Comparison of ENCODE assay signal across 1 cellular context in genomic region chr21:33641339-33642026, GRCh38.
TF ChIP-seq lines count a peak whose summit lies in the region.

TSS of gene CRYZL1 (minus strand) at chr21:33641741. CDS start at chr21:33631551, 10,190 bp downstream.

TF ChIP-seq in HEK293, 187 proteins besides CTCF, POLR2A, EP300 and RAD21 (continued from another document and continues in another):
- TF ChIP-seq ZNF639 (tag by site-specific recombination; IDR thresholded peaks at IDR 0.05) (peak; percentile 85), ZNF335 (tag by site-specific recombination; conservative IDR thresholded peaks at IDR 0.05) (peak; percentile 57; the same call in 1 of the 2 replicates), ZNF624 (tag by site-specific recombination; IDR thresholded peaks at IDR 0.05) (0 out of 2 replicates have a peak, but pooled peaks have one; percentile 39), ZNF18 (tag by site-specific recombination; IDR thresholded peaks at IDR 0.05) (0 out of 2 replicates have a peak, but pooled peaks have one; percentile 29), ZNF623 (tag by site-specific recombination; IDR thresholded peaks at IDR 0.05) (no peak; the same call in 1 of the 2 replicates), ZNF529 (tag by site-specific recombination; IDR thresholded peaks at IDR 0.05; ENCODE audit: insufficient replicate concordance) (peak; percentile 2), ZNF561 (tag by site-specific recombination; IDR thresholded peaks at IDR 0.05; ENCODE audit: borderline replicate concordance) (peak; percentile 93), ZNF585B (tag by site-specific recombination; IDR thresholded peaks at IDR 0.05) (no peak), ZNF658 (tag by site-specific recombination; IDR thresholded peaks at IDR 0.05) (no peak), PRDM6 (tag by site-specific recombination; IDR thresholded peaks at IDR 0.05) (peak; percentile 10; the same call in 1 of the 2 replicates), OSR2 (tag by site-specific recombination; IDR thresholded peaks at IDR 0.05) (peak; percentile 36; the same call in 1 of the 2 replicates), ZNF610 (tag by site-specific recombination; IDR thresholded peaks at IDR 0.05; ENCODE audit: borderline replicate concordance) (peak; percentile 61; the same call in 1 of the 2 replicates), ZSCAN4 (tag by site-specific recombination; IDR thresholded peaks at IDR 0.05) (peak; percentile 40; the same call in 1 of the 2 replicates), ZNF843 (tag by site-specific recombination; IDR thresholded peaks at IDR 0.05) (no peak), ZNF10 (tag by site-specific recombination; IDR thresholded peaks at IDR 0.05) (peak; percentile 97), ZFP69B (tag by site-specific recombination; IDR thresholded peaks at IDR 0.05) (peak; percentile 53; the same call in 1 of the 2 replicates), ZNF248 (tag by site-specific recombination; IDR thresholded peaks at IDR 0.05) (no peak), ZNF830 (tag by site-specific recombination; IDR thresholded peaks at IDR 0.05; ENCODE audit: low read depth) (no peak), KLF7 (tag by site-specific recombination; IDR thresholded peaks at IDR 0.05; ENCODE audit: borderline replicate concordance) (peak; percentile 59), ZNF121 (tag by site-specific recombination; IDR thresholded peaks at IDR 0.05) (peak; percentile 60; the same call in 1 of the 2 replicates), ZNF707 (tag by site-specific recombination; IDR thresholded peaks at IDR 0.05) (0 out of 2 replicates have a peak, but pooled peaks have one; percentile 30), KLF8 (tag by site-specific recombination; IDR thresholded peaks at IDR 0.05) (peak; percentile 97; the same call in 1 of the 2 replicates), ZNF600 (tag by site-specific recombination; IDR thresholded peaks at IDR 0.05) (peak; percentile 85), ZNF423 (tag by site-specific recombination; IDR thresholded peaks at IDR 0.05) (no peak), GLI4 (tag by site-specific recombination; IDR thresholded peaks at IDR 0.05) (no peak), KLF1 (tag by site-specific recombination; IDR thresholded peaks at IDR 0.05) (peak; percentile 93), BCL11B (tag by site-specific recombination; IDR thresholded peaks at IDR 0.05; ENCODE audit: low read depth) (peak; percentile 17; the same call in 1 of the 2 replicates), ATF2 (tag by site-specific recombination; IDR thresholded peaks at IDR 0.05; ENCODE audit: low read depth) (no peak), ZBTB8A (tag by site-specific recombination; IDR thresholded peaks at IDR 0.05) (peak; percentile 34), TRIM28 (IDR thresholded peaks at IDR 0.05; ENCODE audit: borderline replicate concordance, low read length) (peak; percentile 94), SP3 (tag by site-specific recombination; IDR thresholded peaks at IDR 0.05) (peak; percentile 99), ZSCAN23 (tag by site-specific recombination; IDR thresholded peaks at IDR 0.05) (0 out of 2 replicates have a peak, but pooled peaks have one; percentile 93), ZNF660 (tag by site-specific recombination; IDR thresholded peaks at IDR 0.05) (peak; percentile 56; the same call in 1 of the 2 replicates), TSHZ1 (tag by site-specific recombination; IDR thresholded peaks at IDR 0.05; ENCODE audit: borderline replicate concordance) (no peak), ZEB2 (tag by site-specific recombination; IDR thresholded peaks at IDR 0.05) (peak; percentile 75; the same call in 1 of the 2 replicates), ZBTB48 (tag by site-specific recombination; IDR thresholded peaks at IDR 0.05) (peak; percentile 93), ZNF518A (tag by site-specific recombination; conservative IDR thresholded peaks at IDR 0.05; ENCODE audit: low read depth) (peak; percentile 30), SP2 (tag by site-specific recombination; IDR thresholded peaks at IDR 0.05) (peak; percentile 76), PBX3 (CRISPR knock-in tag; IDR thresholded peaks at IDR 0.05) (peak; percentile 90), ZNF596 (tag by site-specific recombination; IDR thresholded peaks at IDR 0.05) (no peak), ZXDB (tag by site-specific recombination; IDR thresholded peaks at IDR 0.05) (peak; percentile 86), TCF7L2 (IDR thresholded peaks at IDR 0.05; ENCODE audit: borderline replicate concordance, low read depth, low read length) (no peak), ZBTB21 (tag by site-specific recombination; IDR thresholded peaks at IDR 0.05) (peak; percentile 48; the same call in 1 of the 2 replicates)
